Comparison of ENCODE assay signal across 17 cellular contexts in the genomic region with DNA sequence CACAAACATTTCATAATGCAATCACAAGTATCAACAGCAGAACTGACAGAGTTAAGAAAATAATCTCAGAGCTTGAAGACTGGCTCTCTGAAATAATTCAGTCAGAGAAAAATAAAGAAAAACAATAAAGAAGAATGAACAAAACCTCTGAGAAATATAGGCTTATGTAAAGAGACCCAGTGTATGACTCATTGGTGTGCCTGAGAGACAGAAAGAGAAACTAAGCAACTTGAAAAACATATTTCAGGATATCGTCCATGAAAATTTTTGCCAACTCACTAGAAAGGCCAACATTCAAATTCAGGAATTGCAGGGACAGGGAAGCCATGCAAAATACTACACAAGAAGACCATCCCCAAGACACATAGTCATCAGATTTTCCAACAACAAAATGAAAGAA. TPM values are rescaled to one million over a fixed set of nuclear protein-coding genes. Genes with fewer than 3 reads are reported as not detected.
A peak's percentile ranks its signal among the peaks of the same experiment; 100 is the strongest.
DNase-seq lines count a peak whose midpoint lies in the region; ATAC-seq and TF ChIP-seq lines count a peak whose summit lies in the region.
"Had no signal": no experiment of that assay in that cellular context is flagged by ENCODE, and none has a peak within 500 bp of the region (broad histone marks: within the 10 kb centered on the region; RNA-seq: fewer than 3 reads in every experiment).

No MANE protein-coding gene starts in this region.

- H3K27me3 ChIP-seq in MG63 (no peaks in the 10 kb centered on the region), adipocyte (replicated peaks; ENCODE audit: control insufficient read depth, insufficient read depth, low read length) (no peaks in the 10 kb centered on the region), transverse colon (no peaks in the 10 kb centered on the region)
- H3K27me3 ChIP-seq: gastrocnemius medialis, neutrophil had no signal

- DNase-seq in T-helper 1 cell (no peak), MG63 (no peak), adipocyte (ENCODE audit: low read depth) (peak; percentile 24), natural killer cell (no peak), transverse colon (no peak), NCI-H2081 (lab: John Stamatoyannopoulos, UW) (no peak)
- DNase-seq: ACHN; activated CD8-positive, alpha-beta memory T cell treated with anti-CD3 and anti-CD28 coated beads, Interleukin-2, amount 50 U/mL, for 4 hours; central memory CD4-positive, alpha-beta T cell; DND-41; gastrocnemius medialis; NCI-H187 had no signal

- H3K36me3 Mint-ChIP-seq in T-helper 1 cell treated with Interleukin-12 subunit alpha and Interleukin-12 subunit beta and Interleukin-4 antibody, amounts not matched to agents 30 μg/mL and 1 μg/mL, for 36 hours (ENCODE audit: low read depth): no peaks in the 10 kb centered on the region
- no peaks in the 10 kb centered on the region for H3K36me3 Mint-ChIP-seq in natural killer cell

- H3K4me1 Mint-ChIP-seq in T-helper 1 cell treated with Interleukin-12 subunit alpha and Interleukin-12 subunit beta and Interleukin-4 antibody, amounts not matched to agents 30 μg/mL and 1 μg/mL, for 36 hours (ENCODE audit: low read depth): peaks cover 15% of the 10 kb centered on the region
- H3K4me1 Mint-ChIP-seq in natural killer cell: peaks cover 27 to 38% of the 10 kb centered on the region in 2 donors

- no peaks in the 10 kb centered on the region for H3K9me3 ChIP-seq in MG63
- no peaks in the 10 kb centered on the region for H3K9me3 ChIP-seq in adipocyte (ENCODE audit: control insufficient read depth, low read length)
- no peaks in the 10 kb centered on the region for H3K9me3 ChIP-seq in transverse colon
- H3K9me3 ChIP-seq: gastrocnemius medialis, neutrophil had no signal

- TF ChIP-seq EP300 in transverse colon (IDR thresholded peaks at IDR 0.05; ENCODE audit: low read depth): no peak

- peak overlapping the region; percentile 24 for H3K4me3 ChIP-seq in MG63
- H3K4me3 ChIP-seq in adipocyte (ENCODE audit: low read length): peak overlapping the region; percentile 24
- H3K4me3 ChIP-seq in transverse colon: no peak overlapping the region
- H3K4me3 ChIP-seq: gastrocnemius medialis had no signal

- peak overlapping the region; percentile 81 for H3K4me3 Mint-ChIP-seq in T-helper 1 cell treated with Interleukin-12 subunit alpha and Interleukin-12 subunit beta and Interleukin-4 antibody, amounts not matched to agents 30 μg/mL and 1 μg/mL, for 36 hours
- H3K4me3 Mint-ChIP-seq in natural killer cell: peak overlapping the region; percentile 74

- TF ChIP-seq CTCF in natural killer cell (IDR thresholded peaks at IDR 0.05) (no peak), transverse colon (IDR thresholded peaks at IDR 0.05) (no peak)

- WGBS in transverse colon (ENCODE audit: low coverage in 1 of 2), 2 donors: 38 to 45% methylated on average over 1 of the region's 1 CpG

- H3K27me3 Mint-ChIP-seq in T-helper 1 cell treated with Interleukin-12 subunit alpha and Interleukin-12 subunit beta and Interleukin-4 antibody, amounts not matched to agents 30 μg/mL and 1 μg/mL, for 36 hours (ENCODE audit: low read depth): peaks cover 9% of the 10 kb centered on the region
- H3K27me3 Mint-ChIP-seq in natural killer cell (ENCODE audit: low read depth in 2 of 2): peaks cover 13% of the 10 kb centered on the region in 2 donors

- H3K9me3 Mint-ChIP-seq in T-helper 1 cell treated with Interleukin-12 subunit alpha and Interleukin-12 subunit beta and Interleukin-4 antibody, amounts not matched to agents 30 μg/mL and 1 μg/mL, for 36 hours: no peaks in the 10 kb centered on the region
- no peaks in the 10 kb centered on the region for H3K9me3 Mint-ChIP-seq in natural killer cell

- H3K4me1 ChIP-seq in adipocyte (ENCODE audit: control insufficient read depth, insufficient read depth, low read length) (no peaks in the 10 kb centered on the region), transverse colon (no peaks in the 10 kb centered on the region)
- H3K4me1 ChIP-seq: gastrocnemius medialis had no signal

- H3K27ac Mint-ChIP-seq in T-helper 1 cell treated with Interleukin-12 subunit alpha and Interleukin-12 subunit beta and Interleukin-4 antibody, amounts not matched to agents 30 μg/mL and 1 μg/mL, for 36 hours: peak overlapping the region; percentile 85
- H3K27ac Mint-ChIP-seq in natural killer cell: peak overlapping the region; percentile 39 to 73

- no peak for TF ChIP-seq POLR2A in transverse colon (IDR thresholded peaks at IDR 0.05)

- no peak overlapping the region for H3K27ac ChIP-seq in transverse colon
- H3K27ac ChIP-seq: gastrocnemius medialis, neutrophil had no signal

- H3K9ac ChIP-seq in adipocyte (ENCODE audit: low read length): peak overlapping the region; percentile 30

- intact Hi-C loops in natural killer cell (cut with micrococcal nuclease) (no loop called here), transverse colon (cut with DNase I; ENCODE audit: low total_unique reads) (no loop called here)

- no peaks in the 10 kb centered on the region for H3K36me3 ChIP-seq in MG63
- H3K36me3 ChIP-seq in adipocyte (ENCODE audit: control insufficient read depth, insufficient read depth, low read length, severe bottlenecking): no peaks in the 10 kb centered on the region
- H3K36me3 ChIP-seq in transverse colon: no peaks in the 10 kb centered on the region
- H3K36me3 ChIP-seq: gastrocnemius medialis, neutrophil had no signal

- ATAC-seq in natural killer cell: peak in 2 of 3 donors; percentile 54 to 63
- ATAC-seq in HG03439 (IDR thresholded peaks at IDR 0.05; ENCODE audit: unreplicated experiment): no peak
- ATAC-seq: gastrocnemius medialis, left lobe of liver had no signal

- in situ Hi-C loops in transverse colon (cut with MboI; ENCODE audit: low pct_ligation_motif_present in 1 of 4, low pct_unique_long_range_greater_than_20kb in 1 of 4, low sequenced_read_pairs in 3 of 4): no loop called here

RNA-seq across cellular contexts. Expression of gene APOBEC1, which starts 56.2 kb away (rescaled TPM):
- total RNA-seq in MG63 (2014; rRNA removed; shearing (Covaris generic); ENCODE audit: low replicate concordance): not detected in 2 replicates
- not detected for total RNA-seq in natural killer cell
- 1 to 10 TPM in 2 of 4 donors, not detected in 2; 5.7 to 8.3 TPM for total RNA-seq in transverse colon
- total RNA-seq: gastrocnemius medialis; left lobe of liver; T-helper 2 cell treated with Interferon-gamma antibody and Interleukin-4, amounts not matched to agents 100 ng/mL and 5 ng/mL, for 36 hours had no signal

Comparison
In these comparisons a context has a peak if more than half of its experiments do, and no peak if none do; other contexts are left out.
1. H3K4me3 ChIP-seq: peak in MG63 (single experiment) and adipocyte (single experiment); none in transverse colon (0 of 4).